In the genomic region with DNA sequence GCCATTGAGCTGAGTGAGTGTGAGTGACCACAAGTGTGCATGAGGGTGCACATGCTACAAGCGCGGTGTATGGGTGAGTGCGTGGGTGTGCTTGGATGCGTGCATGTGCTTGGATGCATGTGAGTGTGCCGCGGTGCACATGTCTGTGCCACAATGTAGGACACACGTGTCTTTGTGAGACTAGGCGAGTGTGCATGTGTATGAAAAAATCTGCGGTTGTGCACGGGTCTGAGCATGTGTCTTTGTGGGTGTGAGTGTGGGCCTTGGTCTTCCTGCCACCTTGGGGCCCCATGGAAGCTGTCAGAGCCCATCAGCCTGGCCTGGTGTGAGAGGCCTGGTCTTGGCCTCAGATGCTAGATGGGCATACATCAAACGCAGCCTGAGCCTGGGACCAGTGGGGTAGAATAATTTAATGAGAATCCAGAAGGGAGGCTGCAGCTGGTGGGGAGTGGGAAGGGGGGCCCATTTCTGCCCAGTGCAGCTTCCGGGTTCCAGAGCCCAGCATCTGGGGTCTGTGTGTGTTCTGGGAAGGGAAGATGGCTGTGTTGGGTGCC, we compare ENCODE assay signal across 18 cellular contexts.
"Had no signal": no experiment of that assay in that cellular context is flagged by ENCODE, and none has a peak within 500 bp of the region (broad histone marks: within the 10 kb centered on the region; RNA-seq: fewer than 3 reads in every experiment).

No MANE protein-coding gene starts in this region.

- H3K9me3 ChIP-seq: right atrium auricular region, tibial nerve, vagina had no signal

- H3K36me3 ChIP-seq: right atrium auricular region, tibial nerve, vagina had no signal

- ATAC-seq: activated T-cell treated with anti-CD3 and anti-CD28 coated beads, Interleukin-2, amount 50 U/mL, for 72 hours had no signal

- H3K36me3 Mint-ChIP-seq: activated naive CD4-positive, alpha-beta T cell treated with anti-CD3 and anti-CD28 coated beads, Interleukin-2, amount 50 U/mL, for 24 hours; natural killer cell had no signal

- H3K4me3 Mint-ChIP-seq: activated naive CD4-positive, alpha-beta T cell treated with anti-CD3 and anti-CD28 coated beads, Interleukin-2, amount 50 U/mL, for 24 hours; activated T-cell treated with anti-CD3 and anti-CD28 coated beads, Interleukin-2, amount 50 U/mL, for 72 hours; dendritic cell treated with granulocyte-macrophage colony-stimulating factor and Interleukin-4, amounts not matched to agents 40 ng/mL and 50 ng/mL, for 4 days; natural killer cell; stimulated activated naive CD8-positive, alpha-beta T cell treated with anti-CD3 and anti-CD28 coated beads, Interleukin-15, Interleukin-2, amounts not matched to agents 100 ng/mL and 50 ng/mL, for 24 hours; T-helper 1 cell treated with Interleukin-12 subunit alpha and Interleukin-12 subunit beta and Interleukin-4 antibody, amounts not matched to agents 30 μg/mL and 1 μg/mL, for 36 hours had no signal

- H3K4me3 ChIP-seq: right atrium auricular region, tibial nerve, vagina had no signal

- H3K27ac Mint-ChIP-seq: activated naive CD4-positive, alpha-beta T cell treated with anti-CD3 and anti-CD28 coated beads, Interleukin-2, amount 50 U/mL, for 24 hours; activated T-cell treated with anti-CD3 and anti-CD28 coated beads, Interleukin-2, amount 50 U/mL, for 72 hours; dendritic cell treated with granulocyte-macrophage colony-stimulating factor and Interleukin-4, amounts not matched to agents 40 ng/mL and 50 ng/mL, for 4 days; natural killer cell; stimulated activated naive CD8-positive, alpha-beta T cell treated with anti-CD3 and anti-CD28 coated beads, Interleukin-15, Interleukin-2, amounts not matched to agents 100 ng/mL and 50 ng/mL, for 24 hours; T-helper 1 cell treated with Interleukin-12 subunit alpha and Interleukin-12 subunit beta and Interleukin-4 antibody, amounts not matched to agents 30 μg/mL and 1 μg/mL, for 36 hours had no signal

- DNase-seq: activated CD4-positive, alpha-beta T cell treated with anti-CD3 and anti-CD28 coated beads, Interleukin-2, amount 50 U/mL, for 1 hour; activated CD4-positive, CD25-positive, alpha-beta regulatory T cell treated with anti-CD3 and anti-CD28 coated beads, Interleukin-2, amount 50 U/mL, for 72 hours; activated gamma-delta T cell; activated T-cell treated with anti-CD3 and anti-CD28 coated beads, Interleukin-2, amount 50 U/mL, for 72 hours; effector CD8-positive, alpha-beta T cell; left cardiac atrium; mesenchymal stem cell; natural killer cell; occipital lobe had no signal

- FAIRE-seq: astrocyte, islet of Langerhans had no signal

- H3K27me3 Mint-ChIP-seq: activated naive CD4-positive, alpha-beta T cell treated with anti-CD3 and anti-CD28 coated beads, Interleukin-2, amount 50 U/mL, for 24 hours had no signal

- H3K27me3 ChIP-seq: right atrium auricular region, tibial nerve, vagina had no signal

- H3K27ac ChIP-seq: right atrium auricular region, tibial nerve, vagina had no signal

- H3K9me3 Mint-ChIP-seq: activated naive CD4-positive, alpha-beta T cell treated with anti-CD3 and anti-CD28 coated beads, Interleukin-2, amount 50 U/mL, for 24 hours; dendritic cell treated with granulocyte-macrophage colony-stimulating factor and Interleukin-4, amounts not matched to agents 40 ng/mL and 50 ng/mL, for 4 days; stimulated activated naive CD8-positive, alpha-beta T cell treated with anti-CD3 and anti-CD28 coated beads, Interleukin-15, Interleukin-2, amounts not matched to agents 100 ng/mL and 50 ng/mL, for 24 hours had no signal

- H3K4me1 ChIP-seq: right atrium auricular region had no signal
